In genomic region chr20:63150391-63150898, GRCh38 we compare ENCODE assay signal across 18 cellular contexts.
"Had no signal": no experiment of that assay in that cellular context is flagged by ENCODE, and none has a peak within 500 bp of the region (broad histone marks: within the 10 kb centered on the region; RNA-seq: fewer than 3 reads in every experiment).

No MANE protein-coding gene starts in this region.

- H3K36me3 ChIP-seq: esophagus squamous epithelium, pancreas, prostate gland, right lobe of liver, transverse colon had no signal

- H3K27me3 ChIP-seq: right lobe of liver, testis had no signal

- H2AFZ ChIP-seq: hepatocyte had no signal

- H3K27ac ChIP-seq: esophagus squamous epithelium, hepatocyte, pancreas, prostate gland, right lobe of liver, testis, transverse colon had no signal

- H3K4me2 ChIP-seq: hepatocyte had no signal

- H3K4me3 ChIP-seq: esophagus squamous epithelium, hepatocyte, pancreas, prostate gland, right lobe of liver, transverse colon had no signal

- H3K9me3 ChIP-seq: pancreas, prostate gland, right lobe of liver, testis had no signal

- DNase-seq: esophagus squamous epithelium; foreskin fibroblast; head of caudate nucleus; left colon; left ventricle myocardium superior; mammary epithelial cell; natural killer cell; nucleus accumbens; stimulated activated CD4-positive, alpha-beta T cell treated with anti-CD3 and anti-CD28 coated beads, Interleukin-2, amount 100 ng/mL, for 24 hours; stimulated activated CD4-positive, alpha-beta T cell treated with anti-CD3 and anti-CD28 coated beads, Interleukin-4, amount 100 ng/mL, for 4 hours; stimulated activated naive B cell treated with anti-CD40 and anti-IgM and Interleukin-4, amounts not matched to agents 10 μg/mL and 1 μg/mL and 100 μg/mL, for 72 hours; stimulated activated naive CD8-positive, alpha-beta T cell treated with anti-CD3 and anti-CD28 coated beads, Interleukin-15, amount 100 ng/mL, for 72 hours; testis; transverse colon had no signal

- ATAC-seq: left colon; natural killer cell; pancreas; right lobe of liver; stimulated activated naive B cell treated with anti-CD40 and anti-IgM and Interleukin-4, amounts not matched to agents 10 μg/mL and 1 μg/mL and 100 μg/mL, for 72 hours; stimulated activated naive CD8-positive, alpha-beta T cell treated with anti-CD3 and anti-CD28 coated beads, Interleukin-15, amount 100 ng/mL, for 72 hours had no signal

- FAIRE-seq: pancreas had no signal

- H3K4me1 ChIP-seq: pancreas, prostate gland, right lobe of liver, testis, transverse colon had no signal
